ENCODE assay signal across 8 cellular contexts in the genomic region with DNA sequence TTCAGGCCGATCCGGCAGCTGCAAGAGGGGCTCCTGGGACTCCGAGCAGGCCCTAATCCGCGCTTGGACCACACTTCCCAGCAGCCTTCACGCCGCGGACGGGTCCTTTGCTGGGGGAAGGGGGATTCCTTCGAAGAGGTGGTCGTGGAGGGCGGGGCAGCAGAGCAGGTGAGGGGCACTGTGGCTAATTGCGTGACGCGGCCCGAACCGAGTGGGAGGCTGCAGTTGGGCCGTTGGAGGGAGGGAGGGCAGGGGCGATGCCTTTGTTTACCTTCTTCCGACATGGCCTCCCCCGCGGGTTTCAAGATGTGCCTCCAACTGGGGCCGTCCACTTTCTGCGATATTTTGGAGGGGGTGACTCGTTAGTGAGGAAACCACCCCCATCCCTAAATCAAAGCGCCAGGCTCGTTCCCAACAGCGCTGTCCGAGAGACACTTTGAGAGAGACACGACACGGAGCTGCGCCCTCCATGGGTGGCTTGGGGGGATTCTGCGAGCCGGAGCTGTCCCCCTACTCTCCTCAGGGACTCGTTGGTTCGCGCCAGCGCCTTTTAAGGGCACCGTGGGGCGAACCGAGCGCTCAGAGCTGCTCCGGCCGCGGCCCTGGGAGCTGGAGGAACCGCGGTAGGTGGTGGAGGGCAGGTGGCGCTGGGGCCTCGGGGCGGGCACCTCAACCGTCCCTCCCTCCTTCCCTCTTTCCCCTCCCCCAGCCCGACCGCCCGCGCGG. TPM values are rescaled to one million over a fixed set of nuclear protein-coding genes. Genes with fewer than 3 reads are reported as not detected.
A peak's percentile ranks its signal among the peaks of the same experiment; 100 is the strongest.
DNase-seq lines count a peak whose midpoint lies in the region; ATAC-seq lines count a peak whose summit lies in the region.

A gene (plus strand): TSS at position 582 of the 726 bp plus-strand sequence. CDS start 3,070 bp downstream, outside the sequence.

- no CpG with 5 or more reads among the region's 56 CpGs for WGBS in mesendoderm (ENCODE audit: extremely low coverage, insufficient coverage, low lambda C conversion rate)

- H2AK5ac ChIP-seq in mesendoderm (ENCODE audit: low read length): peak within 1 kb of the TSS; percentile 17

- H3K4me2 ChIP-seq in mesendoderm (ENCODE audit: low read length): peak within 1 kb of the TSS; percentile 98

- H3K23ac ChIP-seq in mesendoderm (ENCODE audit: low read length): no peak within 1 kb of the TSS

- H3K79me2 ChIP-seq in mesendoderm (ENCODE audit: control insufficient read depth, insufficient read depth, low read length): peaks cover 33% of the 10 kb centered on the region

- no peaks in the 10 kb centered on the region for H3K9me3 Mint-ChIP-seq in effector memory CD8-positive, alpha-beta T cell

- H3K4me3 Mint-ChIP-seq in effector memory CD8-positive, alpha-beta T cell: peak within 1 kb of the TSS; percentile 87 to 90

- H3K36me3 Mint-ChIP-seq in effector memory CD8-positive, alpha-beta T cell (ENCODE audit: insufficient read depth): peaks cover 33% of the 10 kb centered on the region

- peaks cover 18% of the 10 kb centered on the region for H3K79me1 ChIP-seq in mesendoderm (ENCODE audit: low read length)

- peaks cover 23 to 34% of the 10 kb centered on the region in 2 donors for H3K4me1 Mint-ChIP-seq in effector memory CD8-positive, alpha-beta T cell (ENCODE audit: low read depth in 2 of 2)

- H3K27me3 ChIP-seq in mesendoderm (ENCODE audit: insufficient read depth, low read length, poor library complexity): no peaks in the 10 kb centered on the region

- peak; percentile 88 for DNase-seq in CMK (ENCODE audit: low read depth)
- DNase-seq in HS-5 (ENCODE audit: low read depth): peak; percentile 88
- peak; percentile 91 for DNase-seq in NOMO-1 treated with dmso at 0.1 percent for 144 hours (lab: John Stamatoyannopoulos, UW; ENCODE audit: unreplicated experiment)
- peak; percentile 84 to 98 (median 94) for DNase-seq in activated CD8-positive, alpha-beta memory T cell treated with anti-CD3 and anti-CD28 coated beads for 48 hours (ENCODE audit: low read depth in 2 of 3, low spot score in 2 of 3)
- peak; percentile 91 to 95 (median 93) for DNase-seq in effector memory CD8-positive, alpha-beta T cell
- peak; percentile 95 for DNase-seq in mesendoderm
- DNase-seq in stimulated activated CD8-positive, alpha-beta memory T cell treated with anti-CD3 and anti-CD28 coated beads, Interleukin-12 subunit alpha, Interleukin-12 subunit beta, amount 100 ng/mL, for 4 hours (ENCODE audit: low read depth): peak; percentile 86

- H3K36me3 ChIP-seq in mesendoderm (ENCODE audit: control insufficient read depth, insufficient read depth, low read length): peaks cover 3% of the 10 kb centered on the region

- H3K4me1 ChIP-seq in mesendoderm (ENCODE audit: control insufficient read depth, low read depth, low read length): peaks cover 4% of the 10 kb centered on the region

- peak within 1 kb of the TSS; percentile 94 for H3K56ac ChIP-seq in mesendoderm (ENCODE audit: low read length)

- peak within 1 kb of the TSS; percentile 60 for H3K27ac ChIP-seq in mesendoderm (ENCODE audit: low read depth, low read length)

- H2BK15ac ChIP-seq in mesendoderm (replicated peaks; ENCODE audit: low read depth): no peak within 1 kb of the TSS

- H3K18ac ChIP-seq in mesendoderm (ENCODE audit: low read length): peak within 1 kb of the TSS; percentile 82

- H3K27ac Mint-ChIP-seq in effector memory CD8-positive, alpha-beta T cell: peak within 1 kb of the TSS; percentile 99

- no peak within 1 kb of the TSS for H2BK120ac ChIP-seq in mesendoderm (ENCODE audit: low read depth, low read length)

- H3K9ac ChIP-seq in mesendoderm (ENCODE audit: low read length): peak within 1 kb of the TSS; percentile 96

- peak within 1 kb of the TSS; percentile 85 for H3K4ac ChIP-seq in mesendoderm (ENCODE audit: low read depth, low read length)

- ATAC-seq in GM19467 (IDR thresholded peaks at IDR 0.05; ENCODE audit: unreplicated experiment): peak; percentile 70
- ATAC-seq in effector memory CD8-positive, alpha-beta T cell (replicated peaks): peak; percentile 86

- no peak within 1 kb of the TSS for H4K5ac ChIP-seq in mesendoderm (ENCODE audit: low read length)

- peak within 1 kb of the TSS; percentile 93 for H2BK5ac ChIP-seq in mesendoderm (ENCODE audit: low read length)

- H3K27me3 Mint-ChIP-seq in effector memory CD8-positive, alpha-beta T cell: no peaks in the 10 kb centered on the region

- H3K4me3 ChIP-seq in mesendoderm (ENCODE audit: low read length): peak within 1 kb of the TSS; percentile 77

- H4K8ac ChIP-seq in mesendoderm (ENCODE audit: low read depth, low read length): no peak within 1 kb of the TSS

RNA-seq across cellular contexts. Expression of the gene that starts here (rescaled TPM):
- polyA plus RNA-seq in mesendoderm (2013, experiment 1 of 2): 42.5 TPM
- 43.7 TPM for polyA plus RNA-seq in mesendoderm (2013, experiment 2 of 2)

Comparison
In these comparisons a context has a peak if more than half of its experiments do, and no peak if none do; other contexts are left out.
1. Peak in every context shown above with its lines: DNase-seq, ATAC-seq, H3K4me3 ChIP-seq and H3K27ac ChIP-seq.